ENCODE assay signal across 22 cellular contexts in genomic region chr7:140017543-140017942, GRCh38. TPM values are rescaled to one million over a fixed set of nuclear protein-coding genes. Genes with fewer than 3 reads are reported as not detected.
DNase-seq lines count a peak whose midpoint lies in the region; ATAC-seq and TF ChIP-seq lines count a peak whose summit lies in the region.
"Had no signal": no experiment of that assay in that cellular context is flagged by ENCODE, and none has a peak within 500 bp of the region (broad histone marks: within the 10 kb centered on the region; RNA-seq: fewer than 3 reads in every experiment).

No MANE protein-coding gene starts in this region.

- DNase-seq in activated effector memory CD4-positive, alpha-beta T cell treated with anti-CD3 and anti-CD28 coated beads, Interleukin-2, amount 50 U/mL, for 16 hours: peak; percentile 55
- no peak for DNase-seq in activated effector memory CD4-positive, alpha-beta T cell treated with Interleukin-2 at 50 U/mL for 16 hours
- DNase-seq in neural progenitor cell (ENCODE audit: low spot score): no peak
- no peak for DNase-seq in aorta
- no peak for DNase-seq in ureter (ENCODE audit: low spot score)
- DNase-seq: CD8-positive, alpha-beta T cell; H9; IMR-90; MM.1S; NCI-H2029; NCI-H2227 treated with DMSO at 0.1 percent for 48 hours; NCI-H69; SHP77 had no signal

- no peak for TF ChIP-seq CTCF in neural progenitor cell (IDR thresholded peaks at IDR 0.05)

- intact Hi-C loops in aorta (cut with DNase I): no loop called here

- WGBS in aorta, 2 donors: 85 to 92% methylated on average over 15 of the region's 15 CpGs

- H3K9ac ChIP-seq in duodenal mucosa (ENCODE audit: low read depth in 1 of 2, low read length in 2 of 2) (no peak overlapping the region), neural progenitor cell (no peak overlapping the region)
- H3K9ac ChIP-seq: KMS-11 had no signal

- H3K4me3 ChIP-seq in duodenal mucosa (ENCODE audit: low read depth in 1 of 2, low read length in 2 of 2) (no peak overlapping the region), neural progenitor cell (no peak overlapping the region), aorta (ENCODE audit: low read length in 2 of 2) (no peak overlapping the region)

- peak overlapping the region; percentile 42 for H3K27ac Mint-ChIP-seq in neural progenitor cell
- H3K27ac Mint-ChIP-seq: B cell; CD8-positive, alpha-beta T cell had no signal

- no peaks in the 10 kb centered on the region for H3K79me2 ChIP-seq in neural progenitor cell (ENCODE audit: low read depth)

- H3K36me3 Mint-ChIP-seq in neural progenitor cell: no peaks in the 10 kb centered on the region

- H3K9me3 ChIP-seq in duodenal mucosa (ENCODE audit: control insufficient read depth in 1 of 2, low read length in 2 of 2): no peaks in the 10 kb centered on the region
- H3K9me3 ChIP-seq in neural progenitor cell (ENCODE audit: low read depth): no peaks in the 10 kb centered on the region
- no peaks in the 10 kb centered on the region for H3K9me3 ChIP-seq in aorta (ENCODE audit: control insufficient read depth, low read length)
- H3K9me3 ChIP-seq: Caco-2 had no signal

- no peak overlapping the region for H3K4me3 Mint-ChIP-seq in neural progenitor cell
- H3K4me3 Mint-ChIP-seq: B cell; CD8-positive, alpha-beta T cell; H9 had no signal

- no peaks in the 10 kb centered on the region for H4K20me1 ChIP-seq in neural progenitor cell (ENCODE audit: low read depth)

- H3K27me3 Mint-ChIP-seq in neural progenitor cell (ENCODE audit: insufficient read depth, low read depth): peaks cover 14% of the 10 kb centered on the region

- H2AFZ ChIP-seq in neural progenitor cell (replicated peaks): no peak overlapping the region

- H3K4me1 ChIP-seq in duodenal mucosa (ENCODE audit: control insufficient read depth in 1 of 2, insufficient read depth in 2 of 2, low read length in 2 of 2) (peaks cover 0 to 8% of the 10 kb centered on the region in 2 donors), neural progenitor cell (no peaks in the 10 kb centered on the region), aorta (ENCODE audit: control insufficient read depth in 1 of 2, insufficient read depth in 2 of 2, low read length in 2 of 2) (no peaks in the 10 kb centered on the region)
- H3K4me1 ChIP-seq: Caco-2 had no signal

- H3K4me2 ChIP-seq in neural progenitor cell: no peak overlapping the region
- H3K4me2 ChIP-seq: KMS-11 had no signal

- ATAC-seq in aorta (ENCODE audit: low FRiP score): peak; percentile 9
- ATAC-seq in HG03095 (IDR thresholded peaks at IDR 0.05; ENCODE audit: unreplicated experiment): no peak
- no peak for ATAC-seq in GM21367 (IDR thresholded peaks at IDR 0.05; ENCODE audit: unreplicated experiment)
- ATAC-seq: CD8-positive, alpha-beta T cell had no signal

- peak overlapping the region; percentile 10 for H3K27ac ChIP-seq in duodenal mucosa (ENCODE audit: low read depth, low read length)
- H3K27ac ChIP-seq in neural progenitor cell: no peak overlapping the region
- no peak overlapping the region for H3K27ac ChIP-seq in aorta (ENCODE audit: low read depth in 1 of 2, low read length in 2 of 2)
- H3K27ac ChIP-seq: 22Rv1, C4-2B, KMS-11, RWPE1 had no signal

- H3K36me3 ChIP-seq in duodenal mucosa (ENCODE audit: control insufficient read depth in 1 of 2, insufficient read depth in 2 of 2, low read length in 2 of 2) (peaks cover 0 to 1% of the 10 kb centered on the region in 2 donors), neural progenitor cell (no peaks in the 10 kb centered on the region), aorta (ENCODE audit: control insufficient read depth in 1 of 2, insufficient read depth in 2 of 2, low read length in 1 of 2) (no peaks in the 10 kb centered on the region)

- H3K27me3 ChIP-seq in duodenal mucosa (ENCODE audit: control insufficient read depth in 1 of 2, insufficient read depth in 2 of 2, low read length in 2 of 2): no peaks in the 10 kb centered on the region
- H3K27me3 ChIP-seq in neural progenitor cell: no peaks in the 10 kb centered on the region
- no peaks in the 10 kb centered on the region for H3K27me3 ChIP-seq in aorta (ENCODE audit: control insufficient read depth in 1 of 2, insufficient read depth in 2 of 2, low read length in 1 of 2)

- peaks cover 2% of the 10 kb centered on the region for H3K9me3 Mint-ChIP-seq in neural progenitor cell
- H3K9me3 Mint-ChIP-seq: CD8-positive, alpha-beta T cell; H9 had no signal

- H3K4me1 Mint-ChIP-seq in neural progenitor cell: no peaks in the 10 kb centered on the region
- H3K4me1 Mint-ChIP-seq: B cell, H9 had no signal

- H3F3A ChIP-seq in neural progenitor cell (ENCODE audit: low read depth): no peaks in the 10 kb centered on the region

RNA-seq across cellular contexts. Expression of gene PARP12, which starts 45.2 kb away (rescaled TPM):
- total RNA-seq in neural progenitor cell (ENCODE audit: low replicate concordance): 0.15 and 6.8 TPM in 2 replicates
- 10 to 100 TPM; 42.6 to 43.5 TPM for total RNA-seq in aorta
- 10 to 100 TPM; 14.7 to 36.9 TPM for polyA plus RNA-seq in aorta
- 54.2 TPM for total RNA-seq in ureter
